8 cellular contexts compared by ENCODE assay signal in genomic region chr12:14238224-14238792, GRCh38.
DNase-seq lines count a peak whose midpoint lies in the region; ATAC-seq and TF ChIP-seq lines count a peak whose summit lies in the region.

No MANE protein-coding gene starts in this region.

- H3K79me2 ChIP-seq in GM23248 (ENCODE audit: insufficient read depth) = no peaks in the 10 kb centered on the region

- WGBS in GM23248 (ENCODE audit: low coverage in 1 of 2, low lambda C conversion rate in 2 of 2, missing lambda C conversion rate in 2 of 2), 2 experiments = 40 to 43% methylated on average over 8 of the region's 8 CpGs
- 42 to 47% methylated on average over 7 to 8 of the region's 8 CpGs for WGBS in gastroesophageal sphincter (ENCODE audit: low coverage in 1 of 2), 2 donors

- H3K9me2 ChIP-seq in GM23248 (ENCODE audit: insufficient read depth) = no peaks in the 10 kb centered on the region

- H3K9ac ChIP-seq in GM23248 = no peak overlapping the region

- TF ChIP-seq POLR2A in gastroesophageal sphincter (IDR thresholded peaks at IDR 0.05) = no peak

- TF ChIP-seq EP300 in gastroesophageal sphincter (IDR thresholded peaks at IDR 0.05) = no peak

- H3F3A ChIP-seq in GM23248 (ENCODE audit: insufficient read depth) = no peaks in the 10 kb centered on the region

- H3K4me1 ChIP-seq in GM23248 (ENCODE audit: insufficient read depth) (peaks cover 3% of the 10 kb centered on the region; the same call in 1 of the 2 replicates), gastroesophageal sphincter (peaks cover 0 to 4% (median 0%) of the 10 kb centered on the region in 3 donors)

- no peaks in the 10 kb centered on the region for H3K27me3 Mint-ChIP-seq in stimulated activated naive B cell treated with anti-CD40 and anti-IgM and Interleukin-4, amounts not matched to agents 10 μg/mL and 1 μg/mL and 100 μg/mL, for 72 hours

- peaks cover 0 to 4% of the 10 kb centered on the region in 2 donors for H3K36me3 Mint-ChIP-seq in stimulated activated naive B cell treated with anti-CD40 and anti-IgM and Interleukin-4, amounts not matched to agents 10 μg/mL and 1 μg/mL and 100 μg/mL, for 72 hours

- H3K4me3 Mint-ChIP-seq in stimulated activated naive B cell treated with anti-CD40 and anti-IgM and Interleukin-4, amounts not matched to agents 10 μg/mL and 1 μg/mL and 100 μg/mL, for 72 hours = no peak overlapping the region

- no peaks in the 10 kb centered on the region for H4K20me1 ChIP-seq in GM23248 (ENCODE audit: insufficient read depth)

- TF ChIP-seq CTCF in gastroesophageal sphincter (IDR thresholded peaks at IDR 0.05) = peak; percentile 55 to 68 (median 60)

- no peaks in the 10 kb centered on the region for H3K9me3 Mint-ChIP-seq in stimulated activated naive B cell treated with anti-CD40 and anti-IgM and Interleukin-4, amounts not matched to agents 10 μg/mL and 1 μg/mL and 100 μg/mL, for 72 hours

- no peaks in the 10 kb centered on the region for H3K36me3 ChIP-seq in GM23248 (ENCODE audit: low read depth)
- no peaks in the 10 kb centered on the region for H3K36me3 ChIP-seq in gastroesophageal sphincter

- H3K27ac ChIP-seq in GM23248 (no peak overlapping the region), gastroesophageal sphincter (no peak overlapping the region)

- H3K27ac Mint-ChIP-seq in stimulated activated naive B cell treated with anti-CD40 and anti-IgM and Interleukin-4, amounts not matched to agents 10 μg/mL and 1 μg/mL and 100 μg/mL, for 72 hours = peak overlapping the region; percentile 6

- DNase-seq in AG08395 (ENCODE audit: low spot score) = peak; percentile 29
- peak; percentile 59 for DNase-seq in GM23248
- peak; percentile 51 for DNase-seq in SW480 (ENCODE audit: low spot score)
- DNase-seq in stimulated activated naive B cell treated with anti-CD40 and anti-IgM and Interleukin-4, amounts not matched to agents 10 μg/mL and 1 μg/mL and 100 μg/mL, for 72 hours = no peak

- H3K9me3 ChIP-seq in GM23248 (ENCODE audit: low read depth) (no peaks in the 10 kb centered on the region), gastroesophageal sphincter (peaks cover 0 to 15% (median 0%) of the 10 kb centered on the region in 3 donors)

- H2AFZ ChIP-seq in GM23248 = no peak overlapping the region

- H3K4me2 ChIP-seq in GM23248 (ENCODE audit: unreplicated experiment) = no peak overlapping the region

- in situ Hi-C loops in GM23248 (cut with MboI) = no loop called here

- H3K4me1 Mint-ChIP-seq in stimulated activated naive B cell treated with anti-CD40 and anti-IgM and Interleukin-4, amounts not matched to agents 10 μg/mL and 1 μg/mL and 100 μg/mL, for 72 hours = peaks cover 17 to 35% of the 10 kb centered on the region in 2 donors

- ATAC-seq in gastroesophageal sphincter = no peak
- no peak for ATAC-seq in stimulated activated naive B cell treated with anti-CD40 and anti-IgM and Interleukin-4, amounts not matched to agents 10 μg/mL and 1 μg/mL and 100 μg/mL, for 72 hours (replicated peaks)
- no peak for ATAC-seq in HG02588 (IDR thresholded peaks at IDR 0.05; ENCODE audit: unreplicated experiment)
- ATAC-seq in HG02642 (IDR thresholded peaks at IDR 0.05; ENCODE audit: poor library complexity, unreplicated experiment) = no peak
- ATAC-seq in HG03521 (IDR thresholded peaks at IDR 0.05; ENCODE audit: unreplicated experiment) = no peak

- H3K4me3 ChIP-seq in GM23248 (no peak overlapping the region), gastroesophageal sphincter (no peak overlapping the region)

- H3K27me3 ChIP-seq in GM23248 (replicated peaks; ENCODE audit: insufficient read depth) = no peaks in the 10 kb centered on the region
- no peaks in the 10 kb centered on the region for H3K27me3 ChIP-seq in gastroesophageal sphincter
